8 cellular contexts compared by ENCODE assay signal in the genomic region with DNA sequence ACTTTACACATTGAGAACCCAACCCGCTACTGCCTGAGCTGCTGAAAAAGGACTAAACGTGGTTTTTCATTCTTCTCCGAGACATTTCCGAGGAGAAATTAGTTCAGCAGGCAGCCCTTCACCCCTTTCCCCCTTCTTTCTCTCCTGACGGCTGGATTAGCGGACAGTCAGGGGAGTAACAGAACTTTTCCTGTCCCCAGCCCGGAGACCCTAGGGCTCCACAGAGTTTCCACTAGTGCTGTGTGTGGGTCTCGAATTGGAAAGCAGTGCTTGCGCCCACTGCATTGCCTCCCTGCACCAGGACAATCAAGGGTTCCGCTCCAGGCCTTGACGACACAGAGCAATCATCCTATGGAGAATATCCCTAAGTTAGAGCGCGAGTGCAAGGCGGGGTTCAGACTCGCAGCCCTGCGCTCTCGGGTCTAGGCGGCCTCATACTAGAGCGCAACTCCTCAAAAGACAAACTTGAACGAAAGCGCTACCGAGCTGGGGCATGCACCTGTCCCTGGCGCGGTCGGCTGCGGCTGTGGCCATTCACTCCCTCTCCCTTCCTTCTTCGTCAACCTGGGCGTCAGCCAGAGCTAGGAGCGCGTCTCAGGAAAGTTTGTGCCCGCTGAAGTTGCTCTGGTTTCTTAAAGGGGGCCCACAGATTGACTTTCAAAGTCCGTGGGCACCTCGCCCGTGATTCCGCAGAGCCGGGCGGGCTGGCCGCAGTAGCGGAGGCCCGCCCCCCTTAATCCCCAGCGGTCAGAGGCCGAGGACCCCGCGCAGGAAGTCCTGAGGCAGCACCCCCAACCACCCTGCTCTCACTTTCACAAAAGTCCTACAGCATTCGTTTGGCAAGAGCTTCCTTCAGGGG. TPM values are rescaled to one million over a fixed set of nuclear protein-coding genes. Genes with fewer than 3 reads are reported as not detected.
DNase-seq lines count a peak whose midpoint lies in the region; ATAC-seq and TF ChIP-seq lines count a peak whose summit lies in the region.

No MANE protein-coding gene starts in this region.

- DNase-seq in AG10803 (ENCODE audit: low read depth) = no peak
- no peak for DNase-seq in LNCaP clone FGC (ENCODE audit: low read depth)
- DNase-seq in effector memory CD8-positive, alpha-beta T cell = no peak
- DNase-seq in DMS153 (lab: John Stamatoyannopoulos, UW) = no peak
- no peak for DNase-seq in Karpas-422
- no peak for DNase-seq in stimulated activated CD4-positive, alpha-beta T cell treated with anti-CD3 and anti-CD28 coated beads, Interleukin-2, amount 100 ng/mL, for 48 hours

- H3K4me3 Mint-ChIP-seq in effector memory CD8-positive, alpha-beta T cell = peak overlapping the region; percentile 63 to 78

- H3K9me3 ChIP-seq in mucosa of stomach (ENCODE audit: control insufficient read depth, low read length) = no peaks in the 10 kb centered on the region
- H3K9me3 ChIP-seq in Karpas-422 (ENCODE audit: low read length) = no peaks in the 10 kb centered on the region

- H3K36me3 ChIP-seq in mucosa of stomach (ENCODE audit: control insufficient read depth, insufficient read depth, low read length) (no peaks in the 10 kb centered on the region), Karpas-422 (ENCODE audit: insufficient read depth, low read length) (no peaks in the 10 kb centered on the region)

- peak overlapping the region; percentile 92 for H3K4me3 ChIP-seq in AG10803 (ENCODE audit: low read length)
- H3K4me3 ChIP-seq in LNCaP clone FGC (ENCODE audit: low read depth, low read length) = 0 out of 2 replicates have a peak overlapping the region, but pooled peaks have one; percentile 23
- H3K4me3 ChIP-seq in mucosa of stomach (ENCODE audit: low read length) = peak overlapping the region; percentile 68
- H3K4me3 ChIP-seq in Karpas-422 (ENCODE audit: low read length) = no peak overlapping the region

- H3K9me3 Mint-ChIP-seq in effector memory CD8-positive, alpha-beta T cell = no peaks in the 10 kb centered on the region

- H3K79me2 ChIP-seq in Karpas-422 (ENCODE audit: low read length) = no peaks in the 10 kb centered on the region

- TF ChIP-seq CTCF in AG10803 (conservative IDR thresholded peaks at IDR 0.05; ENCODE audit: low read length) = no peak
- TF ChIP-seq CTCF in LNCaP clone FGC (IDR thresholded peaks at IDR 0.05; ENCODE audit: control insufficient read depth, extremely low read depth, insufficient read depth) = no peak

- peaks cover 79% of the 10 kb centered on the region for H3K27me3 ChIP-seq in mucosa of stomach (ENCODE audit: control insufficient read depth, insufficient read depth, low read length)
- no peaks in the 10 kb centered on the region for H3K27me3 ChIP-seq in Karpas-422 (ENCODE audit: low read length)

- H3K4me1 Mint-ChIP-seq in effector memory CD8-positive, alpha-beta T cell (ENCODE audit: low read depth in 2 of 2) = peaks cover 29 to 44% of the 10 kb centered on the region in 2 donors

- H3K9ac ChIP-seq in mucosa of stomach (ENCODE audit: low read length) (peak overlapping the region; percentile 69), Karpas-422 (ENCODE audit: low read length) (no peak overlapping the region)

- H3K4me1 ChIP-seq in mucosa of stomach (ENCODE audit: control insufficient read depth, insufficient read depth, low read length) = peaks cover 30% of the 10 kb centered on the region
- peaks cover 8% of the 10 kb centered on the region for H3K4me1 ChIP-seq in Karpas-422 (ENCODE audit: low read length)

- peak; percentile 16 for ATAC-seq in effector memory CD8-positive, alpha-beta T cell (replicated peaks)
- no peak for ATAC-seq in GM21825 (IDR thresholded peaks at IDR 0.05; ENCODE audit: unreplicated experiment)

- H3K27ac Mint-ChIP-seq in effector memory CD8-positive, alpha-beta T cell = no peak overlapping the region

- no peak overlapping the region for H2AFZ ChIP-seq in Karpas-422 (ENCODE audit: low read length)

- peaks cover 30% of the 10 kb centered on the region for H3K36me3 Mint-ChIP-seq in effector memory CD8-positive, alpha-beta T cell (ENCODE audit: insufficient read depth)

- no peak overlapping the region for H3K27ac ChIP-seq in Karpas-422 (ENCODE audit: low read length)

- H3K9me2 ChIP-seq in Karpas-422 (replicated peaks; ENCODE audit: insufficient read depth, low read length) = no peaks in the 10 kb centered on the region

- H3K4me2 ChIP-seq in Karpas-422 (ENCODE audit: low read depth, low read length, poor library complexity, severe bottlenecking) = no peak overlapping the region

- H4K20me1 ChIP-seq in Karpas-422 (ENCODE audit: insufficient read depth, low read depth, low read length) = no peaks in the 10 kb centered on the region

- peaks cover 71 to 96% of the 10 kb centered on the region in 2 donors for H3K27me3 Mint-ChIP-seq in effector memory CD8-positive, alpha-beta T cell

RNA-seq across cellular contexts. Expression of gene OSR1, which starts 0.8 kb away (rescaled TPM):
- total RNA-seq in Karpas-422 (2014; rRNA removed; shearing (Covaris generic); ENCODE audit: low replicate concordance) = not detected in 2 replicates
